Comparison of ENCODE assay signal across 25 cellular contexts in the genomic region with DNA sequence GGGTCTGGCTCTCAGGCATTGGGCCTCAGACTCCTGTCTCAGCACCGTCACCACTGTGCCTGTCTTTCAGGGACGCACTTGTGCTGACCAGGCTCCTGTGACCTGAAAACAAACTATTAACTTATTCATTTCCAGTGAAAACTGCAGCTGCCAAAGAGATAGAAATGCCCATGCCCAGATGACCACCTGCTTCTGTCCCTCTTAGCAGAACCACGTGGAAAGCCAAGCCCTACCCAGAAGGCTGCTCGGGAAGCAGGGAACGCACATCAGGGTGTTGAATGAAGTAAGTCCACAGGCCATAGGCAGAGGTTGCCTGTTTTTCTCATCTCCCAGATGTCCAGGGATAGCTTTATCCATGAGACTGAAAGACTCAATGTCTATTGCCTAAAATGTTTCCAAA.
"Had no signal": no experiment of that assay in that cellular context is flagged by ENCODE, and none has a peak within 500 bp of the region (broad histone marks: within the 10 kb centered on the region; RNA-seq: fewer than 3 reads in every experiment).

No MANE protein-coding gene starts in this region.

- DNase-seq: colonic mucosa; cortex of kidney; effector CD8-positive, alpha-beta T cell; effector memory CD8-positive, alpha-beta T cell; endodermal cell; erythroblast; esophagus squamous epithelium; foreskin fibroblast; foreskin melanocyte; gastrocnemius medialis; glutamatergic neuron; head of caudate nucleus; heart right ventricle; hippocampal formation; left cardiac atrium; left lung; left ventricle myocardium superior; lower lobe of right lung; mesenchymal stem cell; mucosa of descending colon had no signal

- H3K4me3 ChIP-seq: colonic mucosa, esophagus squamous epithelium, gastrocnemius medialis, heart right ventricle, left lung, lower lobe of right lung, mucosa of descending colon had no signal

- FAIRE-seq: endometrium, islet of Langerhans, keratinocyte had no signal

- H3K9me3 ChIP-seq: colonic mucosa, esophagus squamous epithelium, gastrocnemius medialis, heart right ventricle, left lung, lower lobe of right lung, mucosa of descending colon had no signal

- H3K27ac ChIP-seq: colonic mucosa, epithelial cell of prostate, esophagus squamous epithelium, gastrocnemius medialis, heart right ventricle, left lung, lower lobe of right lung had no signal

- ATAC-seq: effector memory CD8-positive, alpha-beta T cell; esophagus mucosa; gastrocnemius medialis; heart right ventricle; left cardiac atrium; left lung; left ventricle myocardium superior; lower lobe of right lung; mucosa of descending colon had no signal

- H3K36me3 ChIP-seq: colonic mucosa, esophagus squamous epithelium, gastrocnemius medialis, heart right ventricle, left lung, lower lobe of right lung had no signal

- H3K27me3 ChIP-seq: colonic mucosa, esophagus squamous epithelium, gastrocnemius medialis, heart right ventricle, left lung had no signal

- H3K4me1 ChIP-seq: colonic mucosa, esophagus squamous epithelium, gastrocnemius medialis, heart right ventricle, left lung, lower lobe of right lung had no signal
